ENCODE assay signal across 8 cellular contexts in the genomic region with DNA sequence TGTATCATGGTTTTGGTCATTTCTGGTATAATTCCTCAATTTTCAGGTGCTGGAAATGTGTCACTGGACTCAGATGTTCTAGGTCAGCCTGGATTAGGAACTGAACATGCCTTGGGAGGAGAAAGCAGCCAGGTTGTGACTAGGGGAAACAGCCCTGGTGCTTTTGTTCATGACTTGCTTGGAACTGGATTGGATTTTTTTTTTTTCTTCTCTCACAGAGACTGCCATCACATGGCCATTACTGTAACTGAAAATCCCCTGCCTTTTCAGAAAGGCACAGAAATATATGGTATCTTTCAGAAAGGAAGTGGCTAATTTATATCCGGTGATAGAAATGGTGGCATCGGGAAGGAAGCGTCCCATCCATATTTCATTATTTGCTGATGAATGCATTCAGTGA. TPM values are rescaled to one million over a fixed set of nuclear protein-coding genes. Genes with fewer than 3 reads are reported as not detected.
DNase-seq lines count a peak whose midpoint lies in the region; ATAC-seq and TF ChIP-seq lines count a peak whose summit lies in the region.

No MANE protein-coding gene starts in this region.

- H3K4me3 ChIP-seq in left lung (no peak overlapping the region), aorta (ENCODE audit: low read length in 2 of 2) (no peak overlapping the region)

- H3K27me3 ChIP-seq in left lung (no peaks in the 10 kb centered on the region), aorta (ENCODE audit: control insufficient read depth in 1 of 2, insufficient read depth in 2 of 2, low read length in 1 of 2) (no peaks in the 10 kb centered on the region)

- no peaks in the 10 kb centered on the region for H3K36me3 ChIP-seq in left lung
- H3K36me3 ChIP-seq in aorta (ENCODE audit: control insufficient read depth in 1 of 2, insufficient read depth in 2 of 2, low read length in 1 of 2): peaks cover 0 to 2% of the 10 kb centered on the region in 2 donors

- peaks cover 72% of the 10 kb centered on the region for H3K4me1 Mint-ChIP-seq in activated T-cell treated with anti-CD3 and anti-CD28 coated beads, Interleukin-2, amount 50 U/mL, for 24 hours (ENCODE audit: low read depth)
- H3K4me1 Mint-ChIP-seq in activated naive CD8-positive, alpha-beta T cell treated with anti-CD3 and anti-CD28 coated beads, Interleukin-2, amount 10 ng/mL, durations not matched to agents 7 days and 5 days: peaks cover 54% of the 10 kb centered on the region

- no peaks in the 10 kb centered on the region for H3K9me3 Mint-ChIP-seq in activated T-cell treated with anti-CD3 and anti-CD28 coated beads, Interleukin-2, amount 50 U/mL, for 24 hours
- H3K9me3 Mint-ChIP-seq in activated naive CD8-positive, alpha-beta T cell treated with anti-CD3 and anti-CD28 coated beads, Interleukin-2, amount 10 ng/mL, durations not matched to agents 7 days and 5 days: peaks cover under 1% of the 10 kb centered on the region

- no peaks in the 10 kb centered on the region for H3K36me3 Mint-ChIP-seq in activated T-cell treated with anti-CD3 and anti-CD28 coated beads, Interleukin-2, amount 50 U/mL, for 24 hours (ENCODE audit: low read depth)
- H3K36me3 Mint-ChIP-seq in activated naive CD8-positive, alpha-beta T cell treated with anti-CD3 and anti-CD28 coated beads, Interleukin-2, amount 10 ng/mL, durations not matched to agents 7 days and 5 days: peaks cover 13% of the 10 kb centered on the region

- no peak for TF ChIP-seq CTCF in left lung (IDR thresholded peaks at IDR 0.05)

- ATAC-seq in HG03108 (IDR thresholded peaks at IDR 0.05; ENCODE audit: unreplicated experiment) (peak; percentile 49), left lung (peak; percentile 37), aorta (ENCODE audit: low FRiP score) (peak; percentile 28), HG03025 (IDR thresholded peaks at IDR 0.05; ENCODE audit: low FRiP score, unreplicated experiment) (no peak)
- ATAC-seq in activated naive CD8-positive, alpha-beta T cell treated with anti-CD3 and anti-CD28 coated beads, Interleukin-2, amount 10 ng/mL, durations not matched to agents 7 days and 5 days (ENCODE audit: low read depth): peak; percentile 62

- DNase-seq in activated T-cell treated with anti-CD3 and anti-CD28 coated beads, Interleukin-2, amount 50 U/mL, for 24 hours: no peak
- DNase-seq in activated T-cell treated with anti-CD3 and anti-CD28 coated beads, Interleukin-2, amount 50 U/mL, for 1 hour: no peak
- no peak for DNase-seq in activated naive CD8-positive, alpha-beta T cell treated with anti-CD3 and anti-CD28 coated beads, Interleukin-2, amount 10 ng/mL, durations not matched to agents 7 days and 5 days
- DNase-seq in left lung (no peak), aorta (no peak)
- no peak for DNase-seq in activated CD8-positive, alpha-beta memory T cell treated with anti-CD3 and anti-CD28 coated beads, Interleukin-2, amount 50 U/mL, for 4 hours

- POLR2A ChIA-PET in activated naive CD8-positive, alpha-beta T cell treated with anti-CD3 and anti-CD28 coated beads, Interleukin-2, amount 10 ng/mL, durations not matched to agents 7 days and 5 days (lab: Charles Lee): no interaction called here

- H3K27me3 Mint-ChIP-seq in activated T-cell treated with anti-CD3 and anti-CD28 coated beads, Interleukin-2, amount 50 U/mL, for 24 hours: no peaks in the 10 kb centered on the region
- H3K27me3 Mint-ChIP-seq in activated naive CD8-positive, alpha-beta T cell treated with anti-CD3 and anti-CD28 coated beads, Interleukin-2, amount 10 ng/mL, durations not matched to agents 7 days and 5 days: no peaks in the 10 kb centered on the region

- H3K4me1 ChIP-seq in left lung: peaks cover 35 to 65% of the 10 kb centered on the region in 2 donors
- peaks cover 8 to 15% of the 10 kb centered on the region in 2 donors for H3K4me1 ChIP-seq in aorta (ENCODE audit: control insufficient read depth in 1 of 2, insufficient read depth in 2 of 2, low read length in 2 of 2)

- H3K9me3 ChIP-seq in left lung (no peaks in the 10 kb centered on the region), aorta (ENCODE audit: control insufficient read depth, low read length) (no peaks in the 10 kb centered on the region)

- H3K27ac ChIP-seq in left lung (peak overlapping the region; percentile 30 to 54), aorta (ENCODE audit: low read depth in 1 of 2, low read length in 2 of 2) (no peak overlapping the region)

- H3K4me3 Mint-ChIP-seq in activated T-cell treated with anti-CD3 and anti-CD28 coated beads, Interleukin-2, amount 50 U/mL, for 24 hours: no peak overlapping the region
- peak overlapping the region; percentile 61 for H3K4me3 Mint-ChIP-seq in activated naive CD8-positive, alpha-beta T cell treated with anti-CD3 and anti-CD28 coated beads, Interleukin-2, amount 10 ng/mL, durations not matched to agents 7 days and 5 days

- intact Hi-C loops in left lung (cut with DNase I) (no loop called here), aorta (cut with DNase I) (no loop called here)

- 32 to 36% methylated on average over 3 of the region's 3 CpGs for WGBS in aorta, 2 donors

- H3K27ac Mint-ChIP-seq in activated T-cell treated with anti-CD3 and anti-CD28 coated beads, Interleukin-2, amount 50 U/mL, for 24 hours: peak overlapping the region; percentile 8
- H3K27ac Mint-ChIP-seq in activated naive CD8-positive, alpha-beta T cell treated with anti-CD3 and anti-CD28 coated beads, Interleukin-2, amount 10 ng/mL, durations not matched to agents 7 days and 5 days: peak overlapping the region; percentile 49

RNA-seq across cellular contexts. Expression of a gene that starts 34.6 kb away (rescaled TPM):
- total RNA-seq in activated naive CD8-positive, alpha-beta T cell treated with anti-CD3 and anti-CD28 coated beads, Interleukin-2, amount 10 ng/mL, durations not matched to agents 7 days and 5 days: 10 to 100 TPM; 51.9 to 60.0 TPM
- total RNA-seq in left lung (100 to 1,000 TPM; 138 to 162 TPM), aorta (100 to 1,000 TPM in 1 of 2 donors, 10 to 100 TPM in 1; 86.1 to 120 TPM)
- 100 to 1,000 TPM in 1 of 2 donors, 10 to 100 TPM in 1; 39.6 to 110 TPM for polyA plus RNA-seq in aorta

Comparison
In these comparisons a context has a peak if more than half of its experiments do, and no peak if none do; other contexts are left out.
1. H3K27ac ChIP-seq: peak in left lung (2 of 2); none in aorta (0 of 2).